In the genomic region with DNA sequence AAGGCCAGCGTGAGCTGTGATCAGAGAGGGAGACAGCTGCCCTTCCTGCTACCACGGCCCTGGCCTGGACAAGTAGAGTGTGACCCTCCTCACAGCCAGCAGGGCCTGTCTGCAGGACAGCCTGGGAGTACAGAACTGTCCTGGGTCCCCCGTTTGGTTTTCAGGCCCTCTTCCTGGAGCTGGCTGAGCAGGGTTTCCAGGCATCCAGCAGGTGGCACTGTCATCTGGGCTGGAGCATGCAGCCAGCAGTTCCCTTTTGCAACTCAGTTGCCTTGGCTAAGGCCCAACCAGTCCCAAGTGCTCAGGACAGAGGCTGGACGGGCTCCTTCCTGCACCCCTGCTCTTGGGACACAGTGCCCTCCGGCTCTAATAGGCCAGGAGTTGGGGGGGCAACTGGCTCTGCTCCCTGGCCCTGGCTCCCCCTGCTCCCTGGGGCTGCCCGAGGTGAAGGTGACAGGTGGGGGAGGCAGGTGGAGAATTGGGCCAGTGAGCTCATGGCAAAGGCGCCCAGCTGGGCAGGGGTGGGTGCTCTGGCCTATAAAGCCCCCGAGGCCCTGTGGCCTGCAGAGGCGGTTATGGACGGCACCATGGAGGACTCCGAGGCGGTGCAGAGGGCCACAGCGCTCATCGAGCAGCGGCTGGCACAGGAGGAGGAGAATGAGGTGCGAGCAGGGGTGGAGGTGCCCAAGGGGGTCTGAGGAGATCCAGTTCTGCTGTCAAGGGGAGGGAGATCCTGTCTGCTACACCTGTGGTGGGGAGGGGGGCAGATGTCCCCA, we compare ENCODE assay signal across 8 cellular contexts. TPM values are rescaled to one million over a fixed set of nuclear protein-coding genes. Genes with fewer than 3 reads are reported as not detected.
DNase-seq lines count a peak whose midpoint lies in the region; ATAC-seq and TF ChIP-seq lines count a peak whose summit lies in the region.

Gene ANKRD2, plus strand, starts transcription at position 566 of the 776 bp plus-strand sequence. Its CDS starts 10 bp downstream, at position 576.

- POLR2A ChIA-PET in SK-N-SH (lab: Yijun Ruan, JAX): no interaction called here

- H3K27me3 ChIP-seq in HUES64 (ENCODE audit: insufficient read depth, low read length) (no peaks in the 10 kb centered on the region), SK-N-SH (ENCODE audit: insufficient read depth) (no peaks in the 10 kb centered on the region), cardiac muscle cell (no peaks in the 10 kb centered on the region), psoas muscle (ENCODE audit: insufficient read depth in 3 of 3, low read length in 2 of 3) (no peaks in the 10 kb centered on the region)

- TF ChIP-seq EP300 in SK-N-SH (IDR thresholded peaks at IDR 0.05; ENCODE audit: borderline replicate concordance in 1 of 2, low read depth in 1 of 2, low read length in 1 of 2): no peak

- TF ChIP-seq CTCF in SK-N-SH (IDR thresholded peaks at IDR 0.05) (peak; percentile 85), cardiac muscle cell (IDR thresholded peaks at IDR 0.05; ENCODE audit: low read depth, low read length) (peak; percentile 91), psoas muscle (IDR thresholded peaks at IDR 0.05) (peak; percentile 84)

- no peaks in the 10 kb centered on the region for H3K36me3 Mint-ChIP-seq in activated naive CD8-positive, alpha-beta T cell treated with anti-CD3 and anti-CD28 coated beads, Interleukin-2, amount 50 U/mL, for 24 hours (ENCODE audit: low read depth)

- no peaks in the 10 kb centered on the region for H3K79me2 ChIP-seq in SK-N-SH (ENCODE audit: insufficient read depth)

- H3K9me3 ChIP-seq in HUES64 (ENCODE audit: insufficient read depth, low read depth, low read length) (no peaks in the 10 kb centered on the region), SK-N-SH (no peaks in the 10 kb centered on the region), cardiac muscle cell (ENCODE audit: low read depth) (no peaks in the 10 kb centered on the region), psoas muscle (no peaks in the 10 kb centered on the region)

- DNase-seq in activated gamma-delta T cell treated with Interleukin-2 at 50 U/mL for 16 hours (peak; percentile 39), activated gamma-delta T cell (lab: John Stamatoyannopoulos, UW) (no peak), SK-N-SH (peak; percentile 87), cardiac muscle cell (ENCODE audit: low read depth in 1 of 2, low spot score in 1 of 2) (peak; percentile 83 to 86), psoas muscle (peak; percentile 87 to 93)
- DNase-seq in activated naive CD8-positive, alpha-beta T cell treated with anti-CD3 and anti-CD28 coated beads, Interleukin-2, amount 50 U/mL, for 24 hours: peak; percentile 65

- 0 out of 2 replicates have a peak within 1 kb of the TSS, but pooled peaks have one; percentile 29 for H3K27ac ChIP-seq in HUES64 (ENCODE audit: low read depth, low read length)
- H3K27ac ChIP-seq in SK-N-SH (ENCODE audit: low read depth in 2 of 2, low read length in 1 of 2): peak within 1 kb of the TSS; percentile 74 to 83
- H3K27ac ChIP-seq in cardiac muscle cell: no peak within 1 kb of the TSS
- H3K27ac ChIP-seq in psoas muscle: peak within 1 kb of the TSS; percentile 89

- peak; percentile 67 for ATAC-seq in activated naive CD8-positive, alpha-beta T cell treated with anti-CD3 and anti-CD28 coated beads, Interleukin-2, amount 50 U/mL, for 24 hours
- ATAC-seq in psoas muscle: peak; percentile 57 to 70 (median 58)
- no peak for ATAC-seq in HG03196 (IDR thresholded peaks at IDR 0.05; ENCODE audit: unreplicated experiment)

- H3K4me1 ChIP-seq in HUES64 (ENCODE audit: insufficient read depth, low read length) (peaks cover 8% of the 10 kb centered on the region), SK-N-SH (ENCODE audit: control insufficient read depth in 1 of 2, insufficient read depth in 2 of 2, low read depth in 1 of 2, low read length in 1 of 2) (peaks cover 21 to 35% of the 10 kb centered on the region in 2 experiments; a peak in 3 of 4 replicates), cardiac muscle cell (ENCODE audit: low read depth) (peaks cover 6% of the 10 kb centered on the region), psoas muscle (peaks cover 53% of the 10 kb centered on the region)

- no peak within 1 kb of the TSS for H2AFZ ChIP-seq in SK-N-SH (ENCODE audit: low read depth)

- 84% methylated on average over 16 of the region's 16 CpGs for WGBS in HUES64
- 73% methylated on average over 14 of the region's 16 CpGs for WGBS in SK-N-SH (ENCODE audit: low lambda C conversion rate)
- 38 to 48% (median 42%) methylated on average over 15 to 16 of the region's 16 CpGs for WGBS in psoas muscle, 3 donors

- no peaks in the 10 kb centered on the region for H3K4me1 Mint-ChIP-seq in activated naive CD8-positive, alpha-beta T cell treated with anti-CD3 and anti-CD28 coated beads, Interleukin-2, amount 50 U/mL, for 24 hours

- intact Hi-C loops in psoas muscle (cut with DNase I): loop anchor here (1.0 to 5.0 kb wide), 2 partner anchors 35 to 40 kb away; no protein-coding TSS in a partner anchor

- no peaks in the 10 kb centered on the region for H3K27me3 Mint-ChIP-seq in activated naive CD8-positive, alpha-beta T cell treated with anti-CD3 and anti-CD28 coated beads, Interleukin-2, amount 50 U/mL, for 24 hours

- H3K4me3 Mint-ChIP-seq in activated naive CD8-positive, alpha-beta T cell treated with anti-CD3 and anti-CD28 coated beads, Interleukin-2, amount 50 U/mL, for 24 hours: no peak within 1 kb of the TSS

- no peak within 1 kb of the TSS for H3K9ac ChIP-seq in HUES64 (ENCODE audit: low read depth, low read length)
- no peak within 1 kb of the TSS for H3K9ac ChIP-seq in SK-N-SH

- no peaks in the 10 kb centered on the region for H4K20me1 ChIP-seq in SK-N-SH (ENCODE audit: insufficient read depth)

- H3K36me3 ChIP-seq in HUES64 (ENCODE audit: insufficient read depth, low read length) (peaks cover 8% of the 10 kb centered on the region), SK-N-SH (replicated peaks in 1 of 2; ENCODE audit: control insufficient read depth in 1 of 2, insufficient read depth in 2 of 2, low read length in 1 of 2) (peaks cover 0 to 6% of the 10 kb centered on the region in 2 experiments), cardiac muscle cell (no peaks in the 10 kb centered on the region), psoas muscle (ENCODE audit: insufficient read depth in 1 of 2, low read depth in 1 of 2) (peaks cover 0 to 25% of the 10 kb centered on the region in 2 donors)

- no peak within 1 kb of the TSS; the same call in 1 of the 2 replicates for H3K4me2 ChIP-seq in SK-N-SH

- H3K4me3 ChIP-seq in HUES64 (ENCODE audit: low read length) (no peak within 1 kb of the TSS), SK-N-SH (ENCODE audit: low read depth in 2 of 2, low read length in 1 of 2) (peak within 1 kb of the TSS in 1 of 2 experiments; percentile 18; a peak in 1 of 4 replicates), cardiac muscle cell (no peak within 1 kb of the TSS), psoas muscle (peak within 1 kb of the TSS; percentile 66)

- CTCF ChIA-PET in SK-N-SH (lab: Yijun Ruan, JAX): interaction anchor here (0.6 to 9.4 kb wide), 47 partner anchors 8 to 309 kb away, joined by 3 to 64 read pairs (median 5); partner anchors contain the start of genes AVPI1, C10orf62, HOGA1 and MARVELD1

- H3K9me2 ChIP-seq in SK-N-SH: no peaks in the 10 kb centered on the region

- no peak within 1 kb of the TSS for H3K27ac Mint-ChIP-seq in activated naive CD8-positive, alpha-beta T cell treated with anti-CD3 and anti-CD28 coated beads, Interleukin-2, amount 50 U/mL, for 24 hours

- peak; percentile 83 for TF ChIP-seq RAD21 in SK-N-SH (IDR thresholded peaks at IDR 0.05; ENCODE audit: low read length)

- no peaks in the 10 kb centered on the region for H3K9me3 Mint-ChIP-seq in activated naive CD8-positive, alpha-beta T cell treated with anti-CD3 and anti-CD28 coated beads, Interleukin-2, amount 50 U/mL, for 24 hours

- peaks cover 29% of the 10 kb centered on the region for H3F3A ChIP-seq in SK-N-SH (replicated peaks; ENCODE audit: insufficient read depth)

TF ChIP-seq in SK-N-SH, 30 proteins besides CTCF, POLR2A, EP300 and RAD21:
- peak; percentile 87 for TF ChIP-seq SMC3 (IDR thresholded peaks at IDR 0.05; ENCODE audit: low read depth, low read length)
- no peak for TF ChIP-seq SIN3A (IDR thresholded peaks at IDR 0.05; ENCODE audit: borderline replicate concordance, low read depth, low read length)
- peak; percentile 70 for TF ChIP-seq NFIC (IDR thresholded peaks at IDR 0.05; ENCODE audit: borderline replicate concordance)
- TF ChIP-seq, protein P1, sequence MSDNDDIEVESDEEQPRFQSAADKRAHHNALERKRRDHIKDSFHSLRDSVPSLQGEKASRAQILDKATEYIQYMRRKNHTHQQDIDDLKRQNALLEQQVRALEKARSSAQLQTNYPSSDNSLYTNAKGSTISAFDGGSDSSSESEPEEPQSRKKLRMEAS (IDR thresholded peaks at IDR 0.05; ENCODE audit: low read depth): peak; percentile 41; the same call in 1 of the 2 replicates

RNA-seq across cellular contexts. Expression of gene ANKRD2, which starts in this region (rescaled TPM):
- polyA plus RNA-seq in HUES64 (2013, experiment 1 of 2): not detected
- not detected for polyA plus RNA-seq in HUES64 (2013, experiment 2 of 2)
- 0.72 and 0.99 TPM in 2 replicates for polyA plus RNA-seq in SK-N-SH (2012; rRNA removed)
- polyA plus RNA-seq in SK-N-SH (2012; cell fraction: cytosol; rRNA removed): 0.75 and 0.82 TPM in 2 replicates
- polyA plus RNA-seq in SK-N-SH (2012; cell fraction: nucleus; rRNA removed): 1.6 and 2.2 TPM in 2 replicates
- total RNA-seq in cardiac muscle cell: not detected in 2 replicates
- not detected in 2 replicates for polyA plus RNA-seq in cardiac muscle cell
- 1,000 to 10,000 TPM; 1,055 to 3,522 (median 2,378) TPM for total RNA-seq in psoas muscle
- 1,000 to 10,000 TPM in 2 of 3 donors, 100 to 1,000 TPM in 1; 254 to 5,473 (median 1,117) TPM for polyA plus RNA-seq in psoas muscle

Comparison
In these comparisons a context has a peak if more than half of its experiments do, and no peak if none do; other contexts are left out.
1. RNA of gene ANKRD2 (total RNA-seq): 1,055 to 3,522 TPM in psoas muscle; not detected in cardiac muscle cell; every median in the first group is over 1,000 times any median in the second.
2. RNA of gene ANKRD2 (polyA plus RNA-seq): 254 to 5,473 TPM in psoas muscle; 0.72 to 2.2 TPM in SK-N-SH and not detected in cardiac muscle cell; every median in the first group is over 10 times any median in the second.
3. Peak in DNase-seq in cardiac muscle cell; RNA of the gene not detected or under 1 TPM.
4. Peak in every context shown above with its lines, with median percentiles within 50 percentile points of each other: CTCF ChIP-seq.